ENCODE assay signal across 22 cellular contexts in genomic region chr2:171814883-171815282, GRCh38.
DNase-seq lines count a peak whose midpoint lies in the region; ATAC-seq and TF ChIP-seq lines count a peak whose summit lies in the region.
"Had no signal": no experiment of that assay in that cellular context is flagged by ENCODE, and none has a peak within 500 bp of the region (broad histone marks: within the 10 kb centered on the region; RNA-seq: fewer than 3 reads in every experiment).

No MANE protein-coding gene starts in this region.

- peaks cover 0 to 59% (median 16%) of the 10 kb centered on the region in 9 donors for H3K36me3 ChIP-seq in heart left ventricle
- H3K36me3 ChIP-seq: adrenal gland, uterus had no signal

- H3K4me3 ChIP-seq in heart left ventricle (peak overlapping the region in 1 of 12 donors; percentile 2), coronary artery (no peak overlapping the region)
- H3K4me3 ChIP-seq: adrenal gland; BLaER1 treated with 17β-estradiol and CSF1 and Interleukin-3, amounts not matched to agents 10 nM and 100 nM; uterus had no signal

- H3K4me3 Mint-ChIP-seq in chondrocyte (ENCODE audit: unreplicated experiment) = no peak overlapping the region
- H3K4me3 Mint-ChIP-seq: naive B cell, T-helper 17 cell had no signal

- no peak for TF ChIP-seq POLR2A in heart left ventricle (IDR thresholded peaks at IDR 0.05)

- intact Hi-C loops in Right ventricle myocardium superior (cut with DNase I) = loop anchor here (10.0 kb wide), 1 partner anchor 290 kb away; the partner anchor contains the start of gene DLX2
- intact Hi-C loops in heart left ventricle (cut with DNase I) = loop anchor here (5.0 to 10.0 kb wide), 5 partner anchors 77 to 292 kb away; partner anchors contain the start of genes DLX2 (in 7 of the 10), HAT1 (in 1 of the 10) and SLC25A12 (in 1 of the 10)
- intact Hi-C loops in head of caudate nucleus (cut with DNase I) = loop anchor here (10.0 kb wide), 1 partner anchor 290 kb away; the partner anchor contains the start of gene DLX2

- H3K9me3 Mint-ChIP-seq in chondrocyte (ENCODE audit: low read depth) = no peaks in the 10 kb centered on the region
- H3K9me3 Mint-ChIP-seq: naive B cell had no signal

- H3K36me3 Mint-ChIP-seq in chondrocyte (ENCODE audit: low read depth) = peaks cover 1% of the 10 kb centered on the region

- H3K4me1 ChIP-seq in heart left ventricle = peaks cover 0 to 11% (median 0%) of the 10 kb centered on the region in 12 donors
- H3K4me1 ChIP-seq: adrenal gland; BLaER1 treated with 17β-estradiol and CSF1 and Interleukin-3, amounts not matched to agents 10 nM and 100 nM; uterus had no signal

- H3K27ac Mint-ChIP-seq in chondrocyte (ENCODE audit: unreplicated experiment) = no peak overlapping the region
- H3K27ac Mint-ChIP-seq: T-helper 17 cell had no signal

- WGBS in heart left ventricle, 4 donors = 71 to 85% (median 76%) methylated on average over 5 of the region's 5 CpGs

- no peaks in the 10 kb centered on the region for H3K27me3 ChIP-seq in heart left ventricle
- H3K27me3 ChIP-seq: adrenal gland; BLaER1 treated with 17β-estradiol and CSF1 and Interleukin-3, amounts not matched to agents 10 nM and 100 nM; dorsolateral prefrontal cortex; foreskin keratinocyte; uterus had no signal

- ATAC-seq in Right ventricle myocardium superior (ENCODE audit: poor library complexity) (peak; percentile 42), heart left ventricle (no peak)
- ATAC-seq: foreskin keratinocyte, sciatic nerve, T-helper 17 cell had no signal

- H3K27ac ChIP-seq in heart left ventricle (peak overlapping the region in 1 of 12 donors; percentile 11), coronary artery (no peak overlapping the region)
- H3K27ac ChIP-seq: BLaER1 treated with 17β-estradiol and CSF1 and Interleukin-3, amounts not matched to agents 10 nM and 100 nM; foreskin keratinocyte had no signal

- DNase-seq in Right ventricle myocardium superior = no peak
- DNase-seq in heart left ventricle = no peak
- peak; percentile 89 for DNase-seq in NCI-H2227 treated with DMSO at 0.1 percent for 48 hours (lab: John Stamatoyannopoulos, UW)
- DNase-seq in head of caudate nucleus = peak in 25 of 42 donors; percentile 3 to 58 (median 24)
- no peak for DNase-seq in Kasumi-1 (lab: John Stamatoyannopoulos, UW)
- no peak for DNase-seq in coronary artery (ENCODE audit: low spot score)
- DNase-seq in chondrocyte (ENCODE audit: low spot score) = no peak
- DNase-seq in GDM1 (lab: John Stamatoyannopoulos, UW) = no peak
- DNase-seq: ACHN; activated CD4-positive, alpha-beta T cell treated with anti-CD3 and anti-CD28 coated beads, Interleukin-2, amount 50 U/mL, for 48 hours; dorsolateral prefrontal cortex; foreskin keratinocyte; kidney; mesenchymal stem cell; naive B cell; NCI-H187 treated with DMSO at 0.1 percent for 48 hours; substantia nigra; T-helper 17 cell; uterus had no signal

- no peak for TF ChIP-seq CTCF in heart left ventricle (IDR thresholded peaks at IDR 0.05)
- no peak for TF ChIP-seq CTCF in coronary artery (IDR thresholded peaks at IDR 0.05)
- no peak for TF ChIP-seq CTCF in chondrocyte (IDR thresholded peaks at IDR 0.05)

- no peaks in the 10 kb centered on the region for H3K9me3 ChIP-seq in heart left ventricle
- H3K9me3 ChIP-seq: adrenal gland; BLaER1 treated with 17β-estradiol and CSF1 and Interleukin-3, amounts not matched to agents 10 nM and 100 nM; uterus had no signal

- H3K27me3 Mint-ChIP-seq in chondrocyte (ENCODE audit: low read depth) = no peaks in the 10 kb centered on the region
- H3K27me3 Mint-ChIP-seq: naive B cell, T-helper 17 cell had no signal

- H3K4me1 Mint-ChIP-seq in chondrocyte (ENCODE audit: low read depth) = peaks cover 12% of the 10 kb centered on the region
- H3K4me1 Mint-ChIP-seq: naive B cell had no signal

Comparison
In these comparisons a context has a peak if more than half of its experiments do, and no peak if none do; other contexts are left out.
1. DNase-seq: peak in NCI-H2227 treated with DMSO at 0.1 percent for 48 hours (single experiment) and head of caudate nucleus (25 of 42); none in Right ventricle myocardium superior (single experiment), heart left ventricle (0 of 5), Kasumi-1 (0 of 2), coronary artery (single experiment), chondrocyte (single experiment) and GDM1 (single experiment).